Comparison of ENCODE assay signal across 11 cellular contexts in the genomic region with DNA sequence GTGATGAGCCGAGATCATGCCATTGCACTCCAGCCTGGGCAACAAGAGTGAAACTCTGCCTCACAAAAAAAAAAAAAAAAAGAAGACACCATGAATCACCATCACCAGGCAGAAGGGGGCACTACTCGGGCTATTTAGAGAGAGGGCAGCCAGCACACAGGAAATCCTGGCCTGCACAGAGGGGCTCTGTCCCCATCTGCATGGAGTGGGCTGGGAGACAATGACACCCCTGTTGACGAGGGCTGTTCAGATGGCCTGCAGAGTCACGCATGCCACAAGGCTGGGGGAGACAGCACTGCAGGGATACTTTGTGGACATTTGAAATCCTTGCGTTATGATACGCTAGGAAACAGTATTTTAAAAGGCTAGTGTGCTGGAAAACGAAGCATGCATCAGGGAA. TPM values are rescaled to one million over a fixed set of nuclear protein-coding genes. Genes with fewer than 3 reads are reported as not detected.
DNase-seq lines count a peak whose midpoint lies in the region; ATAC-seq, FAIRE-seq and TF ChIP-seq lines count a peak whose summit lies in the region.
"Had no signal": no experiment of that assay in that cellular context is flagged by ENCODE, and none has a peak within 500 bp of the region (broad histone marks: within the 10 kb centered on the region; RNA-seq: fewer than 3 reads in every experiment).

No MANE protein-coding gene starts in this region.

- no peak for ATAC-seq in HG03520 (IDR thresholded peaks at IDR 0.05; ENCODE audit: unreplicated experiment)

- no peaks in the 10 kb centered on the region for H3K36me3 Mint-ChIP-seq in brain
- H3K36me3 Mint-ChIP-seq: activated naive CD4-positive, alpha-beta T cell treated with anti-CD3 and anti-CD28 coated beads, Interleukin-2, amount 50 U/mL, for 24 hours had no signal

- CTCF ChIA-PET in AG04450 (lab: Charles Lee), result interaction anchor here (0.7 kb wide), 2 partner anchors 69 to 308 kb away, joined by 3 to 4 read pairs; no protein-coding TSS in a partner anchor

- H3K9me3 ChIP-seq in AG04450 (ENCODE audit: control insufficient read depth, insufficient read depth, low read length), result no peaks in the 10 kb centered on the region
- H3K9me3 ChIP-seq in prostate gland, result no peaks in the 10 kb centered on the region
- H3K9me3 ChIP-seq: MG63, neutrophil had no signal

- H3K27me3 ChIP-seq in AG04450 (ENCODE audit: control insufficient read depth, insufficient read depth, low read length) (no peaks in the 10 kb centered on the region), prostate gland (replicated peaks; ENCODE audit: insufficient read depth) (no peaks in the 10 kb centered on the region)
- H3K27me3 ChIP-seq: MG63, neutrophil had no signal

- no peaks in the 10 kb centered on the region for H3K36me3 ChIP-seq in prostate gland
- H3K36me3 ChIP-seq: MG63, neutrophil had no signal

- H3K27ac ChIP-seq in AG04450 (ENCODE audit: low read depth, low read length) (no peak overlapping the region), prostate gland (no peak overlapping the region)

- H3K4me1 ChIP-seq in prostate gland (replicated peaks), result peaks cover 41% of the 10 kb centered on the region

- H3K27ac Mint-ChIP-seq in brain, result peak overlapping the region; percentile 71 to 98 (median 96)
- H3K27ac Mint-ChIP-seq: activated naive CD4-positive, alpha-beta T cell treated with anti-CD3 and anti-CD28 coated beads, Interleukin-2, amount 50 U/mL, for 24 hours had no signal

- H3K4me1 Mint-ChIP-seq in brain, result peaks cover 80% of the 10 kb centered on the region

- TF ChIP-seq CTCF in AG04450 (IDR thresholded peaks at IDR 0.05; ENCODE audit: low read depth, low read length), result peak; percentile 22
- TF ChIP-seq CTCF in brain (conservative IDR thresholded peaks at IDR 0.05), result peak in 1 of 2 experiments; percentile 47
- TF ChIP-seq CTCF in prostate gland (IDR thresholded peaks at IDR 0.05), result no peak

- WGBS in prostate gland, result 82% methylated on average over 7 of the region's 7 CpGs

- no peaks in the 10 kb centered on the region for H3K27me3 Mint-ChIP-seq in brain
- H3K27me3 Mint-ChIP-seq: activated naive CD4-positive, alpha-beta T cell treated with anti-CD3 and anti-CD28 coated beads, Interleukin-2, amount 50 U/mL, for 24 hours had no signal

- intact Hi-C loops in prostate gland (cut with DNase I), result no loop called here

- peak overlapping the region in 1 of 5 experiments; percentile 31 for H3K4me3 Mint-ChIP-seq in brain
- H3K4me3 Mint-ChIP-seq: activated naive CD4-positive, alpha-beta T cell treated with anti-CD3 and anti-CD28 coated beads, Interleukin-2, amount 50 U/mL, for 24 hours had no signal

- TF ChIP-seq POLR2A in prostate gland (IDR thresholded peaks at IDR 0.05), result no peak

- DNase-seq in AG04450 (ENCODE audit: low read depth, low spot score) (no peak), HTR-8/SVneo (ENCODE audit: insufficient read length, low spot score) (no peak), middle frontal gyrus (ENCODE audit: extremely low spot score, low spot score) (peak; percentile 68), A172 (ENCODE audit: low spot score) (no peak), OCI-M1 (lab: John Stamatoyannopoulos, UW) (no peak), prostate gland (ENCODE audit: low spot score) (no peak)
- DNase-seq: MG63 had no signal

- H3K9me3 Mint-ChIP-seq in brain, result no peaks in the 10 kb centered on the region
- H3K9me3 Mint-ChIP-seq: activated naive CD4-positive, alpha-beta T cell treated with anti-CD3 and anti-CD28 coated beads, Interleukin-2, amount 50 U/mL, for 24 hours had no signal

- H3K4me3 ChIP-seq in AG04450 (ENCODE audit: low read depth, low read length), result no peak overlapping the region
- no peak overlapping the region for H3K4me3 ChIP-seq in prostate gland
- H3K4me3 ChIP-seq: MG63 had no signal

- POLR2A ChIA-PET in AG04450 (lab: Yijun Ruan, JAX), result no interaction called here

- peak; percentile 51 for FAIRE-seq in HTR-8/SVneo (lab: Jason Lieb, UNC)

RNA-seq across cellular contexts. Expression of a gene that starts 48.3 kb away (rescaled TPM):
- polyA plus RNA-seq in AG04450 (2011; rRNA removed), result 21.6 and 27.6 TPM in 2 replicates
- polyA minus RNA-seq in AG04450 (2011; rRNA and poly(A)+ RNA removed), result 20.9 and 22.6 TPM in 2 replicates
- 97.8 TPM for polyA plus RNA-seq in brain (ENCODE audit: insufficient read depth, low read depth, low replicate concordance)
- 8.0 and 11.6 TPM in 2 replicates for total RNA-seq in A172 (2014; rRNA removed; shearing (Covaris generic))
- total RNA-seq in prostate gland, result 10 to 100 TPM; 33.0 to 44.9 TPM

RNA-seq across cellular contexts. Expression of a gene that starts 57.1 kb away (rescaled TPM):
- polyA plus RNA-seq in AG04450 (2011; rRNA removed) (27.5 and 34.1 TPM in 2 replicates), brain (ENCODE audit: insufficient read depth, low read depth, low replicate concordance) (58.5 TPM)
- polyA minus RNA-seq in AG04450 (2011; rRNA and poly(A)+ RNA removed), result 13.6 and 26.1 TPM in 2 replicates
- 67.2 and 83.7 TPM in 2 replicates for total RNA-seq in A172 (2014; rRNA removed; shearing (Covaris generic))
- 10 to 100 TPM; 29.0 to 43.1 TPM for total RNA-seq in prostate gland
